ENCODE assay signal across 10 cellular contexts in the genomic region with DNA sequence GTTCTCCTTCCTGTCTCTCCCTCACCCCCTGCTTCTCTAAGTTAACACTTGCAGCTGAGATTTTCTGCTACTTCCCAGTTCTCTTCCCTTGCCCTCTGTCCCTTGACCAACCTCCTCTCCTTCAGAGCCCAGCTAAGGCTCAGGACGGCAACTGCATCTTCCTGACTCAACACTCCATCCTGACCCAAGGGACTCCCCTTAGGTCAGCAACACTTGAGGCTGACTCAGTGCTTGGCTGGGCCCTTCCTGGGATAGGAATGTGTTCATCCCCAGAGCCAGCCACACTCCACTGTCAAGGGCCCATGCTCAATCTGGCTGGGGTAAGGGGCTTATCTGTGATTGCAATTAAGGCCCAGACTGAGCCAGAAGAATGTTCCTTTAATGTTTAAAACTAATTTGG. TPM values are rescaled to one million over a fixed set of nuclear protein-coding genes. Genes with fewer than 3 reads are reported as not detected.
DNase-seq lines count a peak whose midpoint lies in the region; ATAC-seq and TF ChIP-seq lines count a peak whose summit lies in the region.
"Had no signal": no experiment of that assay in that cellular context is flagged by ENCODE, and none has a peak within 500 bp of the region (broad histone marks: within the 10 kb centered on the region; RNA-seq: fewer than 3 reads in every experiment).

No MANE protein-coding gene starts in this region.

- H3K9me3 ChIP-seq in stomach: no peaks in the 10 kb centered on the region

- H3K27me3 ChIP-seq in stomach: peaks cover 0 to 7% (median 0%) of the 10 kb centered on the region in 3 donors

- peak overlapping the region; percentile 92 for H3K27ac Mint-ChIP-seq in activated naive CD8-positive, alpha-beta T cell treated with anti-CD3 and anti-CD28 coated beads, Interleukin-2, amount 10 ng/mL, durations not matched to agents 7 days and 5 days

- H3K36me3 ChIP-seq in stomach: peaks cover 39 to 67% (median 60%) of the 10 kb centered on the region in 4 donors

- intact Hi-C loops in left cardiac atrium (cut with DNase I): no loop called here
- intact Hi-C loops in stomach (cut with DNase I; ENCODE audit: low total_unique reads): no loop called here

- DNase-seq in HK-2 (ENCODE audit: unreplicated experiment): peak; percentile 71
- DNase-seq in activated naive CD8-positive, alpha-beta T cell treated with anti-CD3 and anti-CD28 coated beads, Interleukin-2, amount 10 ng/mL, durations not matched to agents 7 days and 5 days: no peak
- DNase-seq in left cardiac atrium: peak; percentile 83
- no peak for DNase-seq in stomach
- no peak for DNase-seq in NCI-H2029 (lab: John Stamatoyannopoulos, UW)
- DNase-seq: KBM-7 had no signal

- peaks cover 52% of the 10 kb centered on the region for H3K36me3 Mint-ChIP-seq in activated naive CD8-positive, alpha-beta T cell treated with anti-CD3 and anti-CD28 coated beads, Interleukin-2, amount 10 ng/mL, durations not matched to agents 7 days and 5 days

- peak overlapping the region in 4 of 5 donors; percentile 54 to 90 (median 86) for H3K27ac ChIP-seq in stomach

- POLR2A ChIA-PET in activated naive CD8-positive, alpha-beta T cell treated with anti-CD3 and anti-CD28 coated beads, Interleukin-2, amount 10 ng/mL, durations not matched to agents 7 days and 5 days (lab: Charles Lee): interaction anchor here (0.6 to 8.8 kb wide), 2 partner anchors 17 to 22 kb away, joined by 3 to 89 read pairs; no protein-coding TSS in a partner anchor

- no peaks in the 10 kb centered on the region for H3K9me3 Mint-ChIP-seq in activated naive CD8-positive, alpha-beta T cell treated with anti-CD3 and anti-CD28 coated beads, Interleukin-2, amount 10 ng/mL, durations not matched to agents 7 days and 5 days

- peaks cover 48% of the 10 kb centered on the region for H3K4me1 Mint-ChIP-seq in activated naive CD8-positive, alpha-beta T cell treated with anti-CD3 and anti-CD28 coated beads, Interleukin-2, amount 10 ng/mL, durations not matched to agents 7 days and 5 days

- no peaks in the 10 kb centered on the region for H3K27me3 Mint-ChIP-seq in activated naive CD8-positive, alpha-beta T cell treated with anti-CD3 and anti-CD28 coated beads, Interleukin-2, amount 10 ng/mL, durations not matched to agents 7 days and 5 days

- TF ChIP-seq CTCF in stomach (IDR thresholded peaks at IDR 0.05): no peak

- peak overlapping the region in 2 of 4 donors; percentile 69 to 73 for H3K4me3 ChIP-seq in stomach

- ATAC-seq in activated naive CD8-positive, alpha-beta T cell treated with anti-CD3 and anti-CD28 coated beads, Interleukin-2, amount 10 ng/mL, durations not matched to agents 7 days and 5 days (ENCODE audit: low read depth): no peak
- ATAC-seq in left cardiac atrium: peak; percentile 15 to 55
- ATAC-seq in HG03460 (IDR thresholded peaks at IDR 0.05; ENCODE audit: unreplicated experiment): no peak
- ATAC-seq in GM18858 (IDR thresholded peaks at IDR 0.05; ENCODE audit: unreplicated experiment): no peak
- ATAC-seq in HG03342 (IDR thresholded peaks at IDR 0.05; ENCODE audit: unreplicated experiment): no peak
- ATAC-seq: activated CD4-positive, CD25-positive, alpha-beta regulatory T cell treated with anti-CD3 and anti-CD28 coated beads, Interleukin-2, amount 50 U/mL, for 24 hours had no signal

- no peak for TF ChIP-seq EP300 in stomach (IDR thresholded peaks at IDR 0.05)

- peak overlapping the region; percentile 96 for H3K4me3 Mint-ChIP-seq in activated naive CD8-positive, alpha-beta T cell treated with anti-CD3 and anti-CD28 coated beads, Interleukin-2, amount 10 ng/mL, durations not matched to agents 7 days and 5 days

- 50 to 64% (median 50%) methylated on average over 1 of the region's 1 CpG for WGBS in stomach, 5 donors

- TF ChIP-seq POLR2A in stomach (IDR thresholded peaks at IDR 0.05): no peak

- H3K4me1 ChIP-seq in stomach: peaks cover 32 to 89% (median 62%) of the 10 kb centered on the region in 4 donors

RNA-seq across cellular contexts. Expression of gene CALHM2, which starts 3.4 kb away (rescaled TPM):
- 100 to 1,000 TPM; 117 to 124 TPM for total RNA-seq in activated naive CD8-positive, alpha-beta T cell treated with anti-CD3 and anti-CD28 coated beads, Interleukin-2, amount 10 ng/mL, durations not matched to agents 7 days and 5 days
- total RNA-seq in left cardiac atrium: 10 to 100 TPM; 25.6 to 30.8 TPM
- 10 to 100 TPM in 2 of 5 donors, 1 to 10 TPM in 3; 1.8 to 30.1 (median 6.4) TPM for total RNA-seq in stomach
- 10 to 100 TPM in 2 of 3 donors, 1 to 10 TPM in 1; 7.4 to 13.3 (median 12.7) TPM for polyA plus RNA-seq in stomach

RNA-seq across cellular contexts. Expression of gene CALHM1, which starts 9.9 kb away (rescaled TPM):
- under 1 TPM; 0.74 to 0.94 TPM for total RNA-seq in activated naive CD8-positive, alpha-beta T cell treated with anti-CD3 and anti-CD28 coated beads, Interleukin-2, amount 10 ng/mL, durations not matched to agents 7 days and 5 days
- not detected for total RNA-seq in left cardiac atrium
- total RNA-seq in stomach: not detected
- not detected for polyA plus RNA-seq in stomach

RNA-seq across cellular contexts. Expression of gene CALHM3, which starts 30.3 kb away (rescaled TPM):
- total RNA-seq in activated naive CD8-positive, alpha-beta T cell treated with anti-CD3 and anti-CD28 coated beads, Interleukin-2, amount 10 ng/mL, durations not matched to agents 7 days and 5 days: under 1 TPM; 0.17 to 0.67 TPM
- not detected for total RNA-seq in left cardiac atrium
- not detected for total RNA-seq in stomach
- not detected for polyA plus RNA-seq in stomach

RNA-seq across cellular contexts. Expression of gene NEURL1, which starts 44.8 kb away (rescaled TPM):
- total RNA-seq in activated naive CD8-positive, alpha-beta T cell treated with anti-CD3 and anti-CD28 coated beads, Interleukin-2, amount 10 ng/mL, durations not matched to agents 7 days and 5 days: 1 to 10 TPM; 1.6 to 2.0 TPM
- total RNA-seq in left cardiac atrium (under 1 TPM; 0.12 to 0.39 TPM), stomach (100 to 1,000 TPM in 1 of 5 donors, 1 to 10 TPM in 3, under 1 TPM in 1; 0.89 to 136 (median 3.3) TPM)
- polyA plus RNA-seq in stomach: 1 to 10 TPM; 1.2 to 9.5 (median 2.7) TPM

RNA-seq across cellular contexts. Expression of gene PDCD11, which starts 52.3 kb away (rescaled TPM):
- total RNA-seq in activated naive CD8-positive, alpha-beta T cell treated with anti-CD3 and anti-CD28 coated beads, Interleukin-2, amount 10 ng/mL, durations not matched to agents 7 days and 5 days: 10 to 100 TPM; 45.1 to 49.9 TPM
- total RNA-seq in left cardiac atrium (10 to 100 TPM; 11.9 to 17.8 TPM), stomach (10 to 100 TPM in 4 of 5 donors, 1 to 10 TPM in 1; 2.3 to 28.0 (median 17.9) TPM)
- polyA plus RNA-seq in stomach: 10 to 100 TPM in 2 of 3 donors, 1 to 10 TPM in 1; 9.5 to 11.7 (median 10.5) TPM

Comparison
In these comparisons a context has a peak if more than half of its experiments do, and no peak if none do; other contexts are left out.
1. DNase-seq: peak in HK-2 (single experiment) and left cardiac atrium (single experiment); none in activated naive CD8-positive, alpha-beta T cell treated with anti-CD3 and anti-CD28 coated beads, Interleukin-2, amount 10 ng/mL, durations not matched to agents 7 days and 5 days (single experiment), stomach (single experiment) and NCI-H2029 (single experiment).
2. ATAC-seq: peak in left cardiac atrium (2 of 2); none in activated naive CD8-positive, alpha-beta T cell treated with anti-CD3 and anti-CD28 coated beads, Interleukin-2, amount 10 ng/mL, durations not matched to agents 7 days and 5 days (single experiment), HG03460 (single experiment), GM18858 (single experiment) and HG03342 (single experiment).